Comparison of ENCODE assay signal across 7 cellular contexts in the genomic region with DNA sequence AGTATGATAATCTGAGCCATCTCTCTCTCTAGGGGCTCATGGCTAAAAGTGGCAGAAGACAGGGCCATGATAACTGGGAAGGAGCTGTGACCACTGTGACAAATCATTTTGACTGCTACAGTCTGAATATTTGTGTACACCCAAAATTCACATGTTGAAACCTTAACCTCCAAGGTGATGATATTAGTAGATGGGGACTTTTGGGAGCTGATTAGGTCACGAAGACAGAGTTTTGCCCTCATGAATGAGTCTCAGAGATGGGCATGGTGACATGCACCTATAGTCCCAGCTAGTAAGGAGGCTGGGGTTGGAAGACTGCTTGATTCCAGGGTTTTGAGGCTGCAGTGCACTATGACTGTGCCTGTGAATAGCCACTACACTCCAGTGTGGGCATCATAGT.
"Had no signal": no experiment of that assay in that cellular context is flagged by ENCODE, and none has a peak within 500 bp of the region (broad histone marks: within the 10 kb centered on the region; RNA-seq: fewer than 3 reads in every experiment).

No MANE protein-coding gene starts in this region.

- H3K4me3 ChIP-seq: GM23338, K562 had no signal

- H2AFZ ChIP-seq: GM23338 had no signal

- H3K4me2 ChIP-seq: GM23338 had no signal

- DNase-seq: H9, HCEC 1CT, IMR-90, Kasumi-1, KG1 had no signal

- ATAC-seq: GM23338, K562 had no signal
